Comparison of ENCODE assay signal across 1 cellular context in the genomic region with DNA sequence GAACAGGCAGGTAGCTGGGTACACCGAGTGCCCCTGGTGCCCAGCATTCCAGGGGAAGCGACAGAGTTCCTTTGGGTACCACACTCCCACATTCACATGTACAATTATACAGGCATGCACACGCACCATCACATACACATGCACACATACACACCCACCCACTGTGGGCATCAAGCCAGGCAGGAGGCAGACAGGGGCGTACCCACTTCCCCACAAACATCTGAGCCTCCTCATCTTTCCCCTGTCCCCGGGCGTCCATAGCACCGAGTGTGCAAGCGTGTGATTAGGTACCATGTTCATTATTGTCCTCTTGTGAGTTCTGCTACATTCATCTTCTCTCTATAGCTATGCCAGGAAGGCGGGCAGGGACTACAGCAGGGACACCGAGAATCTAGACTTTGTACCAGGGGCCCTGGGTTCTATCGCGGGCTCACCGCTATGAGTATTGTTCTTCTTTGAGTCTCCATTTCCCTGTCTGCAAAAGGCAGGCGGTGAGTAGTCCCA.
TF ChIP-seq lines count a peak whose summit lies in the region.

No MANE protein-coding gene starts in this region.

TF ChIP-seq in HepG2, 621 proteins besides CTCF, POLR2A, EP300 and RAD21 (continued from another document and continues in another):
- TF ChIP-seq, protein P1, sequence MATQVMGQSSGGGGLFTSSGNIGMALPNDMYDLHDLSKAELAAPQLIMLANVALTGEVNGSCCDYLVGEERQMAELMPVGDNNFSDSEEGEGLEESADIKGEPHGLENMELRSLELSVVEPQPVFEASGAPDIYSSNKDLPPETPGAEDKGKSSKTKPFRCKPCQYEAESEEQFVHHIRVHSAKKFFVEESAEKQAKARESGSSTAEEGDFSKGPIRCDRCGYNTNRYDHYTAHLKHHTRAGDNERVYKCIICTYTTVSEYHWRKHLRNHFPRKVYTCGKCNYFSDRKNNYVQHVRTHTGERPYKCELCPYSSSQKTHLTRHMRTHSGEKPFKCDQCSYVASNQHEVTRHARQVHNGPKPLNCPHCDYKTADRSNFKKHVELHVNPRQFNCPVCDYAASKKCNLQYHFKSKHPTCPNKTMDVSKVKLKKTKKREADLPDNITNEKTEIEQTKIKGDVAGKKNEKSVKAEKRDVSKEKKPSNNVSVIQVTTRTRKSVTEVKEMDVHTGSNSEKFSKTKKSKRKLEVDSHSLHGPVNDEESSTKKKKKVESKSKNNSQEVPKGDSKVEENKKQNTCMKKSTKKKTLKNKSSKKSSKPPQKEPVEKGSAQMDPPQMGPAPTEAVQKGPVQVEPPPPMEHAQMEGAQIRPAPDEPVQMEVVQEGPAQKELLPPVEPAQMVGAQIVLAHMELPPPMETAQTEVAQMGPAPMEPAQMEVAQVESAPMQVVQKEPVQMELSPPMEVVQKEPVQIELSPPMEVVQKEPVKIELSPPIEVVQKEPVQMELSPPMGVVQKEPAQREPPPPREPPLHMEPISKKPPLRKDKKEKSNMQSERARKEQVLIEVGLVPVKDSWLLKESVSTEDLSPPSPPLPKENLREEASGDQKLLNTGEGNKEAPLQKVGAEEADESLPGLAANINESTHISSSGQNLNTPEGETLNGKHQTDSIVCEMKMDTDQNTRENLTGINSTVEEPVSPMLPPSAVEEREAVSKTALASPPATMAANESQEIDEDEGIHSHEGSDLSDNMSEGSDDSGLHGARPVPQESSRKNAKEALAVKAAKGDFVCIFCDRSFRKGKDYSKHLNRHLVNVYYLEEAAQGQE (IDR thresholded peaks at IDR 0.05; ENCODE audit: borderline replicate concordance in 1 of 2, low read depth in 1 of 2, low read length in 2 of 2): no peak
- TF ChIP-seq, protein P2, sequence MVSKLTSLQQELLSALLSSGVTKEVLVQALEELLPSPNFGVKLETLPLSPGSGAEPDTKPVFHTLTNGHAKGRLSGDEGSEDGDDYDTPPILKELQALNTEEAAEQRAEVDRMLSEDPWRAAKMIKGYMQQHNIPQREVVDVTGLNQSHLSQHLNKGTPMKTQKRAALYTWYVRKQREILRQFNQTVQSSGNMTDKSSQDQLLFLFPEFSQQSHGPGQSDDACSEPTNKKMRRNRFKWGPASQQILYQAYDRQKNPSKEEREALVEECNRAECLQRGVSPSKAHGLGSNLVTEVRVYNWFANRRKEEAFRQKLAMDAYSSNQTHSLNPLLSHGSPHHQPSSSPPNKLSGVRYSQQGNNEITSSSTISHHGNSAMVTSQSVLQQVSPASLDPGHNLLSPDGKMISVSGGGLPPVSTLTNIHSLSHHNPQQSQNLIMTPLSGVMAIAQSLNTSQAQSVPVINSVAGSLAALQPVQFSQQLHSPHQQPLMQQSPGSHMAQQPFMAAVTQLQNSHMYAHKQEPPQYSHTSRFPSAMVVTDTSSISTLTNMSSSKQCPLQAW (CRISPR knock-in tag; IDR thresholded peaks at IDR 0.05): no peak
- TF ChIP-seq HNRNPK (IDR thresholded peaks at IDR 0.05; ENCODE audit: low read depth, low read length, poor library complexity, severe bottlenecking) (no peak), ZFP41 (CRISPR knock-in tag; IDR thresholded peaks at IDR 0.05; ENCODE audit: borderline replicate concordance) (no peak), RXRB (CRISPR knock-in tag; IDR thresholded peaks at IDR 0.05; ENCODE audit: borderline replicate concordance) (no peak; the same call in 1 of the 2 replicates), ZSCAN25 (CRISPR knock-in tag; IDR thresholded peaks at IDR 0.05) (no peak), DMAP1 (CRISPR knock-in tag; IDR thresholded peaks at IDR 0.05) (peak; percentile 19; the same call in 1 of the 2 replicates), ASH2L (IDR thresholded peaks at IDR 0.05; ENCODE audit: insufficient read length, low read depth, low read length) (peak; percentile 19), GATAD2A (CRISPR knock-in tag; IDR thresholded peaks at IDR 0.05) (peak; percentile 33), NFKBIZ (CRISPR knock-in tag; IDR thresholded peaks at IDR 0.05) (no peak), NFRKB (IDR thresholded peaks at IDR 0.05) (no peak), NONO (IDR thresholded peaks at IDR 0.05) (no peak), NONO (CRISPR knock-in tag; conservative IDR thresholded peaks at IDR 0.05) (no peak), MEF2D (CRISPR knock-in tag; IDR thresholded peaks at IDR 0.05) (no peak), MED1 (CRISPR knock-in tag; IDR thresholded peaks at IDR 0.05) (0 out of 2 replicates have a peak, but pooled peaks have one; percentile 3), ZNF253 (CRISPR knock-in tag; IDR thresholded peaks at IDR 0.05; ENCODE audit: borderline replicate concordance) (no peak), EED (CRISPR knock-in tag; IDR thresholded peaks at IDR 0.05) (no peak), RARA (CRISPR knock-in tag; IDR thresholded peaks at IDR 0.05) (peak; percentile 22; the same call in 1 of the 2 replicates), ZNF235 (CRISPR knock-in tag; IDR thresholded peaks at IDR 0.05; ENCODE audit: borderline replicate concordance) (no peak), ZNF792 (CRISPR knock-in tag; IDR thresholded peaks at IDR 0.05) (no peak), PRPF4 (IDR thresholded peaks at IDR 0.05; ENCODE audit: low read depth, low read length, poor library complexity, severe bottlenecking) (no peak), ZNF605 (CRISPR knock-in tag; IDR thresholded peaks at IDR 0.05) (peak; percentile 46; the same call in 1 of the 2 replicates), PHB2 (IDR thresholded peaks at IDR 0.05; ENCODE audit: partially characterized antibody) (no peak), TBP (CRISPR knock-in tag; IDR thresholded peaks at IDR 0.05) (no peak), KLF11 (CRISPR knock-in tag; IDR thresholded peaks at IDR 0.05) (no peak), SOX13 (IDR thresholded peaks at IDR 0.05) (no peak), SOX13 (CRISPR knock-in tag; conservative IDR thresholded peaks at IDR 0.05 in 1 of 2, IDR thresholded peaks at IDR 0.05 in 1 of 2) (peak in 1 of 2 experiments; percentile 69; a peak in 2 of 4 replicates), SCMH1 (CRISPR knock-in tag; IDR thresholded peaks at IDR 0.05; ENCODE audit: borderline replicate concordance) (no peak), ZNF598 (CRISPR knock-in tag; IDR thresholded peaks at IDR 0.05; ENCODE audit: borderline replicate concordance) (no peak), NCOA2 (CRISPR knock-in tag; IDR thresholded peaks at IDR 0.05) (no peak), NFE2 (CRISPR knock-in tag; IDR thresholded peaks at IDR 0.05) (no peak), SKI (IDR thresholded peaks at IDR 0.05; ENCODE audit: partially characterized antibody) (peak; percentile 36), ZNF530 (CRISPR knock-in tag; IDR thresholded peaks at IDR 0.05; ENCODE audit: low read depth) (no peak), ZSCAN31 (CRISPR knock-in tag; IDR thresholded peaks at IDR 0.05; ENCODE audit: low read depth) (no peak), PRMT3 (CRISPR knock-in tag; IDR thresholded peaks at IDR 0.05; ENCODE audit: borderline replicate concordance, low read depth) (no peak), PHF8 (CRISPR knock-in tag; IDR thresholded peaks at IDR 0.05) (0 out of 2 replicates have a peak, but pooled peaks have one; percentile 0)
- TF ChIP-seq, protein P3, sequence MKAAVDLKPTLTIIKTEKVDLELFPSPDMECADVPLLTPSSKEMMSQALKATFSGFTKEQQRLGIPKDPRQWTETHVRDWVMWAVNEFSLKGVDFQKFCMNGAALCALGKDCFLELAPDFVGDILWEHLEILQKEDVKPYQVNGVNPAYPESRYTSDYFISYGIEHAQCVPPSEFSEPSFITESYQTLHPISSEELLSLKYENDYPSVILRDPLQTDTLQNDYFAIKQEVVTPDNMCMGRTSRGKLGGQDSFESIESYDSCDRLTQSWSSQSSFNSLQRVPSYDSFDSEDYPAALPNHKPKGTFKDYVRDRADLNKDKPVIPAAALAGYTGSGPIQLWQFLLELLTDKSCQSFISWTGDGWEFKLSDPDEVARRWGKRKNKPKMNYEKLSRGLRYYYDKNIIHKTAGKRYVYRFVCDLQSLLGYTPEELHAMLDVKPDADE (CRISPR knock-in tag; IDR thresholded peaks at IDR 0.05): no peak
- TF ChIP-seq, protein P4, sequence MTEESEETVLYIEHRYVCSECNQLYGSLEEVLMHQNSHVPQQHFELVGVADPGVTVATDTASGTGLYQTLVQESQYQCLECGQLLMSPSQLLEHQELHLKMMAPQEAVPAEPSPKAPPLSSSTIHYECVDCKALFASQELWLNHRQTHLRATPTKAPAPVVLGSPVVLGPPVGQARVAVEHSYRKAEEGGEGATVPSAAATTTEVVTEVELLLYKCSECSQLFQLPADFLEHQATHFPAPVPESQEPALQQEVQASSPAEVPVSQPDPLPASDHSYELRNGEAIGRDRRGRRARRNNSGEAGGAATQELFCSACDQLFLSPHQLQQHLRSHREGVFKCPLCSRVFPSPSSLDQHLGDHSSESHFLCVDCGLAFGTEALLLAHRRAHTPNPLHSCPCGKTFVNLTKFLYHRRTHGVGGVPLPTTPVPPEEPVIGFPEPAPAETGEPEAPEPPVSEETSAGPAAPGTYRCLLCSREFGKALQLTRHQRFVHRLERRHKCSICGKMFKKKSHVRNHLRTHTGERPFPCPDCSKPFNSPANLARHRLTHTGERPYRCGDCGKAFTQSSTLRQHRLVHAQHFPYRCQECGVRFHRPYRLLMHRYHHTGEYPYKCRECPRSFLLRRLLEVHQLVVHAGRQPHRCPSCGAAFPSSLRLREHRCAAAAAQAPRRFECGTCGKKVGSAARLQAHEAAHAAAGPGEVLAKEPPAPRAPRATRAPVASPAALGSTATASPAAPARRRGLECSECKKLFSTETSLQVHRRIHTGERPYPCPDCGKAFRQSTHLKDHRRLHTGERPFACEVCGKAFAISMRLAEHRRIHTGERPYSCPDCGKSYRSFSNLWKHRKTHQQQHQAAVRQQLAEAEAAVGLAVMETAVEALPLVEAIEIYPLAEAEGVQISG (CRISPR knock-in tag; IDR thresholded peaks at IDR 0.05): 0 out of 2 replicates have a peak, but pooled peaks have one; percentile 11
- TF ChIP-seq, protein P5, sequence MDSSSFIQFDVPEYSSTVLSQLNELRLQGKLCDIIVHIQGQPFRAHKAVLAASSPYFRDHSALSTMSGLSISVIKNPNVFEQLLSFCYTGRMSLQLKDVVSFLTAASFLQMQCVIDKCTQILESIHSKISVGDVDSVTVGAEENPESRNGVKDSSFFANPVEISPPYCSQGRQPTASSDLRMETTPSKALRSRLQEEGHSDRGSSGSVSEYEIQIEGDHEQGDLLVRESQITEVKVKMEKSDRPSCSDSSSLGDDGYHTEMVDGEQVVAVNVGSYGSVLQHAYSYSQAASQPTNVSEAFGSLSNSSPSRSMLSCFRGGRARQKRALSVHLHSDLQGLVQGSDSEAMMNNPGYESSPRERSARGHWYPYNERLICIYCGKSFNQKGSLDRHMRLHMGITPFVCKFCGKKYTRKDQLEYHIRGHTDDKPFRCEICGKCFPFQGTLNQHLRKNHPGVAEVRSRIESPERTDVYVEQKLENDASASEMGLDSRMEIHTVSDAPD (CRISPR knock-in tag; IDR thresholded peaks at IDR 0.05): no peak
- TF ChIP-seq, protein P6, sequence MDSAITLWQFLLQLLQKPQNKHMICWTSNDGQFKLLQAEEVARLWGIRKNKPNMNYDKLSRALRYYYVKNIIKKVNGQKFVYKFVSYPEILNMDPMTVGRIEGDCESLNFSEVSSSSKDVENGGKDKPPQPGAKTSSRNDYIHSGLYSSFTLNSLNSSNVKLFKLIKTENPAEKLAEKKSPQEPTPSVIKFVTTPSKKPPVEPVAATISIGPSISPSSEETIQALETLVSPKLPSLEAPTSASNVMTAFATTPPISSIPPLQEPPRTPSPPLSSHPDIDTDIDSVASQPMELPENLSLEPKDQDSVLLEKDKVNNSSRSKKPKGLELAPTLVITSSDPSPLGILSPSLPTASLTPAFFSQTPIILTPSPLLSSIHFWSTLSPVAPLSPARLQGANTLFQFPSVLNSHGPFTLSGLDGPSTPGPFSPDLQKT (CRISPR knock-in tag; IDR thresholded peaks at IDR 0.05; ENCODE audit: borderline replicate concordance): no peak
- TF ChIP-seq, protein P7, sequence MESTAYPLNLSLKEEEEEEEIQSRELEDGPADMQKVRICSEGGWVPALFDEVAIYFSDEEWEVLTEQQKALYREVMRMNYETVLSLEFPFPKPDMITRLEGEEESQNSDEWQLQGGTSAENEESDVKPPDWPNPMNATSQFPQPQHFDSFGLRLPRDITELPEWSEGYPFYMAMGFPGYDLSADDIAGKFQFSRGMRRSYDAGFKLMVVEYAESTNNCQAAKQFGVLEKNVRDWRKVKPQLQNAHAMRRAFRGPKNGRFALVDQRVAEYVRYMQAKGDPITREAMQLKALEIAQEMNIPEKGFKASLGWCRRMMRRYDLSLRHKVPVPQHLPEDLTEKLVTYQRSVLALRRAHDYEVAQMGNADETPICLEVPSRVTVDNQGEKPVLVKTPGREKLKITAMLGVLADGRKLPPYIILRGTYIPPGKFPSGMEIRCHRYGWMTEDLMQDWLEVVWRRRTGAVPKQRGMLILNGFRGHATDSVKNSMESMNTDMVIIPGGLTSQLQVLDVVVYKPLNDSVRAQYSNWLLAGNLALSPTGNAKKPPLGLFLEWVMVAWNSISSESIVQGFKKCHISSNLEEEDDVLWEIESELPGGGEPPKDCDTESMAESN (CRISPR knock-in tag; conservative IDR thresholded peaks at IDR 0.05): no peak
- TF ChIP-seq, protein P8, sequence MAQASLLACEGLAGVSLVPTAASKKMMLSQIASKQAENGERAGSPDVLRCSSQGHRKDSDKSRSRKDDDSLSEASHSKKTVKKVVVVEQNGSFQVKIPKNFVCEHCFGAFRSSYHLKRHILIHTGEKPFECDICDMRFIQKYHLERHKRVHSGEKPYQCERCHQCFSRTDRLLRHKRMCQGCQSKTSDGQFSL (CRISPR knock-in tag; IDR thresholded peaks at IDR 0.05): no peak
- TF ChIP-seq, protein P9, sequence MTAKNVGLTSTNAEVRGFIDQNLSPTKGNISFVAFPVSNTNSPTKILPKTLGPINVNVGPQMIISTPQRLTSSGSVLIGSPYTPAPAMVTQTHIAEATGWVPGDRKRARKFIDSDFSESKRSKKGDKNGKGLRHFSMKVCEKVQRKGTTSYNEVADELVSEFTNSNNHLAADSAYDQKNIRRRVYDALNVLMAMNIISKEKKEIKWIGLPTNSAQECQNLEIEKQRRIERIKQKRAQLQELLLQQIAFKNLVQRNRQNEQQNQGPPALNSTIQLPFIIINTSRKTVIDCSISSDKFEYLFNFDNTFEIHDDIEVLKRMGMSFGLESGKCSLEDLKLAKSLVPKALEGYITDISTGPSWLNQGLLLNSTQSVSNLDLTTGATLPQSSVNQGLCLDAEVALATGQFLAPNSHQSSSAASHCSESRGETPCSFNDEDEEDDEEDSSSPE (CRISPR knock-in tag; IDR thresholded peaks at IDR 0.05): no peak
- TF ChIP-seq, protein P10, sequence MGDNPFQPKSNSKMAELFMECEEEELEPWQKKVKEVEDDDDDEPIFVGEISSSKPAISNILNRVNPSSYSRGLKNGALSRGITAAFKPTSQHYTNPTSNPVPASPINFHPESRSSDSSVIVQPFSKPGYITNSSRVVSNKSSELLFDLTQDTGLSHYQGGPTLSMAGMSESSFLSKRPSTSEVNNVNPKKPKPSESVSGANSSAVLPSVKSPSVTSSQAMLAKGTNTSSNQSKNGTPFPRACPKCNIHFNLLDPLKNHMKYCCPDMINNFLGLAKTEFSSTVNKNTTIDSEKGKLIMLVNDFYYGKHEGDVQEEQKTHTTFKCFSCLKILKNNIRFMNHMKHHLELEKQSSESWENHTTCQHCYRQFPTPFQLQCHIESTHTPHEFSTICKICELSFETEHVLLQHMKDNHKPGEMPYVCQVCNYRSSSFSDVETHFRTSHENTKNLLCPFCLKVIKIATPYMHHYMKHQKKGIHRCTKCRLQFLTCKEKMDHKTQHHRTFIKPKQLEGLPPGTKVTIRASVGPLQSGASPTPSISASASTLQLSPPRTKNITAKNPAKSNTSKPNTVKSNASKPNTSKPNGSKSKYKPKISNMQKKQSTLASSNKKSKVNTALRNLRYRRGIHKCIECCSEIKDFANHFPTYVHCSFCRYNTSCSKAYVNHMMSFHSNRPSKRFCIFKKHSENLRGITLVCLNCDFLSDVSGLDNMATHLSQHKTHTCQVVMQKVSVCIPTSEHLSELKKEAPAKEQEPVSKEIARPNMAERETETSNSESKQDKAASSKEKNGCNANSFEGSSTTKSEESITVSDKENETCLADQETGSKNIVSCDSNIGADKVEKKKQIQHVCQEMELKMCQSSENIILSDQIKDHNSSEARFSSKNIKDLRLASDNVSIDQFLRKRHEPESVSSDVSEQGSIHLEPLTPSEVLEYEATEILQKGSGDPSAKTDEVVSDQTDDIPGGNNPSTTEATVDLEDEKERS (CRISPR knock-in tag; IDR thresholded peaks at IDR 0.05): no peak
